In the genomic region with DNA sequence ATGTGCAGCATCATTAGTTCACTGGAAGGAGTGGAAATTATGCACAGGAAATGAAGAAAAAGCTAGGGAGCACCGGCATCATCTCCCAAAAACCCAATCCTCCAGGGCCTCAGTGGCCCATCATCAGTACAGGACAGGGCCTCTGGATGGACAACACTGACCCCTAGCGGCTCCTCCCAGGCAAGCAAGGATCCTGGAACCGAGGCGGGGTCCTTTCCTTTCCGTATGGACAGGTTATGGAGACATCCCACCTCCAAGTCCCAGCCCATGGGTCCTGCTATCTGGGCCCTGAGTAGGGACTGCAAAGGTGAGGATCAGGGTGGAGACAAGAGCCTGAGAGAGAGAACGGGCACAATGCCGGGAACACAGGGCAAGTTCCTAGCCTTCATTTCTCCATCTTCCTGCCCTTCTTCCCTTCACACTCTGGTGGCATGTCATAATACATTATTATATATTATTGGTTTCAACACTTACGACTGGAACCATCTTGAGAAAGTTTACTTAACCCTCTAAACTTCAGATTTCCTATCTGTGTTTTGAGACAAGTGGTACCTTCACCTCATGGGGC, we compare ENCODE assay signal across 8 cellular contexts.
DNase-seq lines count a peak whose midpoint lies in the region; ATAC-seq, FAIRE-seq and TF ChIP-seq lines count a peak whose summit lies in the region.

No MANE protein-coding gene starts in this region.

- FAIRE-seq in HTR-8/SVneo (lab: Jason Lieb, UNC), result no peak

- no peak overlapping the region for H3K4me3 ChIP-seq in choroid plexus epithelial cell (ENCODE audit: low read depth, low read length)

- H3K36me3 Mint-ChIP-seq in Calu3 (ENCODE audit: insufficient read depth, unreplicated experiment) (peaks cover 8% of the 10 kb centered on the region), nephron (ENCODE audit: low read depth) (peaks cover 24% of the 10 kb centered on the region)
- peaks cover 0 to 12% (median 4%) of the 10 kb centered on the region in 3 donors for H3K36me3 Mint-ChIP-seq in naive thymus-derived CD8-positive, alpha-beta T cell

- H3K4me1 Mint-ChIP-seq in Calu3 (ENCODE audit: low read depth, unreplicated experiment) (peaks cover 25% of the 10 kb centered on the region), nephron (peaks cover 45% of the 10 kb centered on the region)
- H3K4me1 Mint-ChIP-seq in naive thymus-derived CD8-positive, alpha-beta T cell, result peaks cover 17 to 80% (median 59%) of the 10 kb centered on the region in 4 donors

- ATAC-seq in GM19328 (IDR thresholded peaks at IDR 0.05; ENCODE audit: unreplicated experiment) (no peak), GM18870 (IDR thresholded peaks at IDR 0.05; ENCODE audit: unreplicated experiment) (no peak)
- no peak for ATAC-seq in naive thymus-derived CD8-positive, alpha-beta T cell

- peak; percentile 84 for TF ChIP-seq CTCF in Calu3 (IDR thresholded peaks at IDR 0.05; ENCODE audit: unreplicated experiment)
- TF ChIP-seq CTCF in choroid plexus epithelial cell (conservative IDR thresholded peaks at IDR 0.05; ENCODE audit: low read depth, low read length), result peak; percentile 94
- peak; percentile 57 to 76 (median 64) for TF ChIP-seq CTCF in nephron (IDR thresholded peaks at IDR 0.05; ENCODE audit: unreplicated experiment in 3 of 3)

- H3K27ac Mint-ChIP-seq in Calu3 (ENCODE audit: unreplicated experiment) (no peak overlapping the region), nephron (no peak overlapping the region)
- no peak overlapping the region for H3K27ac Mint-ChIP-seq in naive thymus-derived CD8-positive, alpha-beta T cell

- H3K27me3 Mint-ChIP-seq in Calu3 (ENCODE audit: unreplicated experiment), result no peaks in the 10 kb centered on the region
- H3K27me3 Mint-ChIP-seq in nephron (ENCODE audit: low read depth), result no peaks in the 10 kb centered on the region
- H3K27me3 Mint-ChIP-seq in naive thymus-derived CD8-positive, alpha-beta T cell, result no peaks in the 10 kb centered on the region

- BruUV-seq in Calu3 (replicated peaks; lab: Mats Ljungman, UMichigan), result no TSS peak

- CTCF ChIA-PET in Calu3 (lab: Charles Lee), result no interaction called here

- H3K4me3 Mint-ChIP-seq in Calu3 (ENCODE audit: low read depth, unreplicated experiment) (no peak overlapping the region), nephron (no peak overlapping the region)
- H3K4me3 Mint-ChIP-seq in naive thymus-derived CD8-positive, alpha-beta T cell, result no peak overlapping the region

- intact Hi-C loops in Calu3 (cut with micrococcal nuclease; ENCODE audit: unreplicated experiment), result no loop called here

- POLR2A ChIA-PET in naive thymus-derived CD8-positive, alpha-beta T cell (lab: Charles Lee), result no interaction called here

- DNase-seq in Calu3 (peak; percentile 51), HTR-8/SVneo (ENCODE audit: insufficient read length, low spot score) (peak; percentile 10), choroid plexus epithelial cell (ENCODE audit: low read depth) (peak; percentile 45), inferior parietal cortex (ENCODE audit: extremely low spot score) (no peak)
- DNase-seq in naive thymus-derived CD8-positive, alpha-beta T cell, result no peak

- H3K9me3 Mint-ChIP-seq in Calu3 (ENCODE audit: low read depth, unreplicated experiment), result no peaks in the 10 kb centered on the region
- H3K9me3 Mint-ChIP-seq in nephron, result no peaks in the 10 kb centered on the region
- H3K9me3 Mint-ChIP-seq in naive thymus-derived CD8-positive, alpha-beta T cell, result no peaks in the 10 kb centered on the region

Comparison
In these comparisons a context has a peak if more than half of its experiments do, and no peak if none do; other contexts are left out.
1. DNase-seq: peak in Calu3 (single experiment), HTR-8/SVneo (single experiment) and choroid plexus epithelial cell (single experiment); none in inferior parietal cortex (single experiment) and naive thymus-derived CD8-positive, alpha-beta T cell (0 of 10).
2. Peak in every context shown above with its lines, with median percentiles within 50 percentile points of each other: CTCF ChIP-seq.